In the genomic region with DNA sequence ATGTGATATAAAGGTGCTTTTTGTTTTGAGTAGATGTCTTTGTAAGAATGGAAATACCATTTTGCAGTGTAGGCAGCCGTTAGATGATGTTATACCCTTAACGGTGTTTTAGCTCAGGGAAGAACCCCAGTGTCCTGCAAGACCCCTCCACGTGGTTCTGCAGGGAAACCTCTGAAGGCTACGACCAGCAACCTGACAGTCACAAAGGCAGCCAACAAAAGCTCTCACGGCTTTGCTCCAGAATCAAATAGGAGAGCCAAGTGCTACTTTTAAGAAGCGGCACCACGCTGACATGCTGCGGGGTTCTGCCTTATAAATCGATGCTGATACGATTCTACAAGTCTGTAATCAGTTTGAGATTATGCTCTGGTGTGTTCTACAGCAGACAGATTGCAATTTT, we compare ENCODE assay signal across 19 cellular contexts.
A peak's percentile ranks its signal among the peaks of the same experiment; 100 is the strongest.
DNase-seq lines count a peak whose midpoint lies in the region; ATAC-seq, FAIRE-seq and TF ChIP-seq lines count a peak whose summit lies in the region.
"Had no signal": no experiment of that assay in that cellular context is flagged by ENCODE, and none has a peak within 500 bp of the region (broad histone marks: within the 10 kb centered on the region; RNA-seq: fewer than 3 reads in every experiment).

No MANE protein-coding gene starts in this region.

- no peak for ATAC-seq in psoas muscle
- ATAC-seq: PC-3 had no signal

- DNase-seq in H7 (peak; percentile 7), astrocyte (ENCODE audit: low read depth) (no peak), head of caudate nucleus (peak in 26 of 42 donors; percentile 2 to 45 (median 20)), retinal pigment epithelial cell (ENCODE audit: low read depth) (no peak), NCI-H446 (lab: John Stamatoyannopoulos, UW) (no peak), inferior parietal cortex (ENCODE audit: extremely low spot score) (no peak), psoas muscle (no peak)
- DNase-seq: C1 segment of cervical spinal cord, GF-D8, GOT3, KG1, NCI-H1048, NCI-H1694 treated with DMSO at 0.1 percent for 48 hours, NCI-H446 treated with DMSO at 0.1 percent for 48 hours, PC-3, SJCRH30 had no signal

- no peak overlapping the region for H3K4me3 Mint-ChIP-seq in astrocyte (ENCODE audit: unreplicated experiment)

- no peaks in the 10 kb centered on the region for H3K4me1 ChIP-seq in astrocyte (ENCODE audit: insufficient read depth, low read length)
- no peaks in the 10 kb centered on the region for H3K4me1 ChIP-seq in psoas muscle
- H3K4me1 ChIP-seq: SJCRH30 had no signal

- intact Hi-C loops in head of caudate nucleus (cut with DNase I): no loop called here
- intact Hi-C loops in psoas muscle (cut with DNase I): no loop called here

- peak overlapping the region; percentile 48 for H2AFZ ChIP-seq in astrocyte (ENCODE audit: low read depth, low read length)

- no peaks in the 10 kb centered on the region for H3K9me3 Mint-ChIP-seq in astrocyte (ENCODE audit: unreplicated experiment)

- H3K4me3 ChIP-seq in H7 (ENCODE audit: insufficient read depth, low read depth, low read length): no peak overlapping the region
- H3K4me3 ChIP-seq in astrocyte (ENCODE audit: insufficient read depth, low read depth, low read length): no peak overlapping the region
- H3K4me3 ChIP-seq in retinal pigment epithelial cell (ENCODE audit: low read length): peak overlapping the region; percentile 25
- H3K4me3 ChIP-seq in psoas muscle: no peak overlapping the region
- H3K4me3 ChIP-seq: SJCRH30 had no signal

- no peaks in the 10 kb centered on the region for H3K27me3 Mint-ChIP-seq in astrocyte (ENCODE audit: low read depth, unreplicated experiment)

- no peak overlapping the region for H3K9ac ChIP-seq in astrocyte (ENCODE audit: low read length)

- H3K27ac Mint-ChIP-seq in astrocyte (ENCODE audit: unreplicated experiment): no peak overlapping the region

- TF ChIP-seq CTCF in astrocyte (IDR thresholded peaks at IDR 0.05; ENCODE audit: insufficient read depth, low read depth, low read length) (no peak), retinal pigment epithelial cell (conservative IDR thresholded peaks at IDR 0.05; ENCODE audit: low read depth, low read length) (no peak), psoas muscle (IDR thresholded peaks at IDR 0.05) (no peak)

- H3K79me2 ChIP-seq in astrocyte (ENCODE audit: insufficient read depth, low read length): no peaks in the 10 kb centered on the region

- H3K27me3 ChIP-seq in H7 (ENCODE audit: control insufficient read depth, insufficient read depth, low read length): no peaks in the 10 kb centered on the region
- H3K27me3 ChIP-seq in astrocyte (ENCODE audit: insufficient read depth, low read length): no peaks in the 10 kb centered on the region
- no peaks in the 10 kb centered on the region for H3K27me3 ChIP-seq in psoas muscle (ENCODE audit: insufficient read depth in 3 of 3, low read length in 2 of 3)
- H3K27me3 ChIP-seq: SJCRH30 had no signal

- no peaks in the 10 kb centered on the region for H4K20me1 ChIP-seq in astrocyte (ENCODE audit: insufficient read depth, low read length)

- no peaks in the 10 kb centered on the region for H3K4me1 Mint-ChIP-seq in astrocyte (ENCODE audit: low read depth, unreplicated experiment)

- 73 to 76% (median 75%) methylated on average over 10 of the region's 10 CpGs for WGBS in psoas muscle, 3 donors

- no peak overlapping the region for H3K27ac ChIP-seq in astrocyte (ENCODE audit: low read depth, low read length)
- H3K27ac ChIP-seq in psoas muscle: no peak overlapping the region
- H3K27ac ChIP-seq: SJCRH30 had no signal

- H3K9me3 ChIP-seq in astrocyte (ENCODE audit: insufficient read depth, low read depth, low read length): no peaks in the 10 kb centered on the region
- no peaks in the 10 kb centered on the region for H3K9me3 ChIP-seq in psoas muscle
- H3K9me3 ChIP-seq: SJCRH30 had no signal

- no peaks in the 10 kb centered on the region for H3K36me3 ChIP-seq in H7 (replicated peaks; ENCODE audit: control insufficient read depth, insufficient read depth, low read length)
- H3K36me3 ChIP-seq in astrocyte (ENCODE audit: insufficient read depth, low read length): no peaks in the 10 kb centered on the region
- H3K36me3 ChIP-seq in psoas muscle (ENCODE audit: insufficient read depth in 1 of 2, low read depth in 1 of 2): no peaks in the 10 kb centered on the region
- H3K36me3 ChIP-seq: SJCRH30 had no signal

- H3K36me3 Mint-ChIP-seq in astrocyte (ENCODE audit: low read depth, unreplicated experiment): no peaks in the 10 kb centered on the region

- peak overlapping the region; percentile 73 for H3K4me2 ChIP-seq in astrocyte (ENCODE audit: low read length)

- FAIRE-seq in astrocyte (lab: Jason Lieb, UNC): no peak
- FAIRE-seq: A204.1, GM12891, GM18507 had no signal

Comparison
In these comparisons a context has a peak if more than half of its experiments do, and no peak if none do; other contexts are left out.
1. DNase-seq: peak in H7 (single experiment) and head of caudate nucleus (26 of 42); none in astrocyte (single experiment), retinal pigment epithelial cell (single experiment), NCI-H446 (0 of 2), inferior parietal cortex (single experiment) and psoas muscle (0 of 2).